Comparison of ENCODE assay signal across 1 cellular context in the genomic region with DNA sequence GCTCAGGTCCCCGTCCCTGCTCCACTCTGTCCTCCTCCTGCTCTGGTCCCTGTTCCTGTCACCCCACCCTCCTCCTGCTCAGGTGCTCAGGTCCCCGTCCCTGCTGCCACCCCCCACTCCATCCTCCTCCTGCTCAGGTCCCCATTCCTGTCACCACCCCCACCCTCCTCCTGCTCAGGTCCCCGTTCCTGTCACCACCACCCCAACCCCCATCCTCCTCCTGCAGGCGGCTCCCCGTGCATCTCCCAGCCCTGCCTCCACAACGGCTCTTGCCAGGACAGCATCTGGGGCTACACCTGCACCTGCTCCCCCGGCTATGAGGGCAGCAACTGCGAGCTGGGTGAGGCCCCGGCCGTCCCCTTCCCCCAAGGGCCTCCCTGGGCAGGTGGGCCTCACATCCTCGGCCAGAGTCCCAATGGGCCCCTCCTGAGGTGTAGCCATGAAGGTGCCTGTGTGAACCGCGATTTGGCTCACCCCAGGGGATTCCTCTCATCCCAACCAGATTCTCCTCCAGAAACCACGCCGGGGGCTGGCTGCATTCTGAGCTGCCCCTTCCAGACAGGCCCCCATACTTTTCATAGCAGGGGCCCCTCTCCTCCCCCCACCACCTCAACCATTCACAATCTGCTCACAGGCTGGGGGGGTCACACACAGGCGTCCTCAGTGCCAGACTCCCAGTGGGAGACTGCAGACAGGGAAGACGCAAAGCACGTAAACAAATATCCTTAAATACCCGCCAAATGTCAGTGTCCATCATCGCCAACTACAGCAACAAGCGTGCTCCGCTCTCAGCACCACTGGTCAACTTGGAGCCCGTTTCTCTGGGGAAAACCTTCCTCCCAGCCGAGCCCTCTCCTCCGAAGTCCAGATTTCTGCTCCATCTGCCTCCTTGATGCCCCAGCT.
TF ChIP-seq lines count a peak whose summit lies in the region.

No MANE protein-coding gene starts in this region.

TF ChIP-seq in H1, 55 proteins besides CTCF, POLR2A, EP300 and RAD21:
- TF ChIP-seq TEAD4 (IDR thresholded peaks at IDR 0.05; ENCODE audit: low read depth, low read length): no peak
- no peak for TF ChIP-seq CTBP2 (IDR thresholded peaks at IDR 0.05; ENCODE audit: borderline replicate concordance, insufficient read depth, insufficient read length, low read length)
- TF ChIP-seq BRCA1 (IDR thresholded peaks at IDR 0.05; ENCODE audit: low read depth, low read length): no peak
TF ChIP-seq in H1: peak in this region for 0.
